In genomic region chr5:177598477-177598876, GRCh38 we compare ENCODE assay signal across 11 cellular contexts. TPM values are rescaled to one million over a fixed set of nuclear protein-coding genes. Genes with fewer than 3 reads are reported as not detected.
DNase-seq lines count a peak whose midpoint lies in the region; ATAC-seq lines count a peak whose summit lies in the region.
"Had no signal": no experiment of that assay in that cellular context is flagged by ENCODE, and none has a peak within 500 bp of the region (broad histone marks: within the 10 kb centered on the region; RNA-seq: fewer than 3 reads in every experiment).

No MANE protein-coding gene starts in this region.

- H3K79me2 ChIP-seq in GM23248 (ENCODE audit: insufficient read depth) = peaks cover 36% of the 10 kb centered on the region

- no peak for DNase-seq in CD4-positive, alpha-beta memory T cell
- DNase-seq in GM23248 = peak; percentile 46
- no peak for DNase-seq in naive thymus-derived CD4-positive, alpha-beta T cell
- no peak for DNase-seq in DMS153 treated with DMSO at 0.1 percent for 48 hours (lab: John Stamatoyannopoulos, UW; ENCODE audit: unreplicated experiment)
- DNase-seq in HK-2 (ENCODE audit: unreplicated experiment) = no peak
- DNase-seq in AG08396 (ENCODE audit: low spot score) = no peak
- DNase-seq: activated effector memory CD4-positive, alpha-beta T cell treated with Interleukin-2 at 50 U/mL for 16 hours had no signal

- in situ Hi-C loops in GM23248 (cut with MboI) = no loop called here

- H3K4me3 ChIP-seq in CD4-positive, alpha-beta memory T cell (ENCODE audit: low read length in 2 of 2) = no peak overlapping the region
- H3K4me3 ChIP-seq in GM23248 = no peak overlapping the region
- no peak overlapping the region for H3K4me3 ChIP-seq in naive thymus-derived CD4-positive, alpha-beta T cell (ENCODE audit: low read length)

- H3K9ac ChIP-seq in GM23248 = no peak overlapping the region

- CTCF ChIA-PET in CD4-positive, alpha-beta memory T cell (lab: Charles Lee; ENCODE audit: partially characterized antibody) = interaction anchor here (1.0 to 2.4 kb wide), 3 partner anchors 9 to 209 kb away, joined by 3 to 7 read pairs (median 3); no protein-coding TSS in a partner anchor
- CTCF ChIA-PET in naive thymus-derived CD4-positive, alpha-beta T cell (lab: Charles Lee) = interaction anchor here (0.6 to 0.8 kb wide), 2 partner anchors 9 to 32 kb away, joined by 3 to 4 read pairs; no protein-coding TSS in a partner anchor

- peaks cover 21 to 46% (median 37%) of the 10 kb centered on the region in 4 donors for H3K4me1 Mint-ChIP-seq in CD4-positive, alpha-beta memory T cell
- H3K4me1 Mint-ChIP-seq in activated T-helper 17 cell treated with anti-CD3 and anti-CD28 coated beads, Interleukin-2, amount 50 U/mL, for 72 hours = peaks cover 27% of the 10 kb centered on the region
- H3K4me1 Mint-ChIP-seq in naive thymus-derived CD4-positive, alpha-beta T cell = peaks cover 29 to 48% (median 36%) of the 10 kb centered on the region in 7 donors

- H3K9me3 Mint-ChIP-seq in CD4-positive, alpha-beta memory T cell = peaks cover 0 to 3% (median 0%) of the 10 kb centered on the region in 8 donors
- no peaks in the 10 kb centered on the region for H3K9me3 Mint-ChIP-seq in activated T-helper 17 cell treated with anti-CD3 and anti-CD28 coated beads, Interleukin-2, amount 50 U/mL, for 72 hours
- H3K9me3 Mint-ChIP-seq in naive thymus-derived CD4-positive, alpha-beta T cell = peaks cover 0 to 2% (median 0%) of the 10 kb centered on the region in 11 donors

- peak; percentile 5 for ATAC-seq in activated T-helper 17 cell treated with anti-CD3 and anti-CD28 coated beads, Interleukin-2, amount 50 U/mL, for 72 hours (replicated peaks)
- ATAC-seq in naive thymus-derived CD4-positive, alpha-beta T cell = no peak
- ATAC-seq in HG02970 (IDR thresholded peaks at IDR 0.05; ENCODE audit: low FRiP score, unreplicated experiment) = no peak

- H4K20me1 ChIP-seq in GM23248 (ENCODE audit: insufficient read depth) = no peaks in the 10 kb centered on the region

- H3K9me2 ChIP-seq in GM23248 (ENCODE audit: insufficient read depth) = no peaks in the 10 kb centered on the region

- peaks cover 26 to 40% of the 10 kb centered on the region in 2 donors for H3K36me3 Mint-ChIP-seq in CD4-positive, alpha-beta memory T cell
- peaks cover 34% of the 10 kb centered on the region for H3K36me3 Mint-ChIP-seq in activated T-helper 17 cell treated with anti-CD3 and anti-CD28 coated beads, Interleukin-2, amount 50 U/mL, for 72 hours (ENCODE audit: low read depth)
- peaks cover 12 to 24% (median 14%) of the 10 kb centered on the region in 5 donors for H3K36me3 Mint-ChIP-seq in naive thymus-derived CD4-positive, alpha-beta T cell

- H3K36me3 ChIP-seq in CD4-positive, alpha-beta memory T cell (ENCODE audit: insufficient read depth, low read length) = peaks cover 24% of the 10 kb centered on the region
- peaks cover 27% of the 10 kb centered on the region; the same call in 1 of the 2 replicates for H3K36me3 ChIP-seq in GM23248 (ENCODE audit: low read depth)
- H3K36me3 ChIP-seq in naive thymus-derived CD4-positive, alpha-beta T cell (ENCODE audit: control insufficient read depth in 2 of 3, insufficient read depth in 3 of 3, low read length in 3 of 3) = peaks cover 9 to 38% (median 14%) of the 10 kb centered on the region in 3 experiments

- H3K27me3 ChIP-seq in CD4-positive, alpha-beta memory T cell (ENCODE audit: insufficient read depth, low read length) = no peaks in the 10 kb centered on the region
- H3K27me3 ChIP-seq in GM23248 (replicated peaks; ENCODE audit: insufficient read depth) = no peaks in the 10 kb centered on the region
- no peaks in the 10 kb centered on the region for H3K27me3 ChIP-seq in naive thymus-derived CD4-positive, alpha-beta T cell (ENCODE audit: control insufficient read depth in 2 of 2, insufficient read depth in 2 of 2, low read length in 2 of 2)
- H3K27me3 ChIP-seq: right atrium auricular region had no signal

- peak overlapping the region; percentile 29 for H3K4me2 ChIP-seq in GM23248 (ENCODE audit: unreplicated experiment)

- H3K9me3 ChIP-seq in CD4-positive, alpha-beta memory T cell (ENCODE audit: control insufficient read depth in 1 of 2, low read length in 2 of 2) = no peaks in the 10 kb centered on the region
- no peaks in the 10 kb centered on the region for H3K9me3 ChIP-seq in GM23248 (ENCODE audit: low read depth)
- no peaks in the 10 kb centered on the region for H3K9me3 ChIP-seq in naive thymus-derived CD4-positive, alpha-beta T cell (ENCODE audit: control insufficient read depth in 2 of 3, low read length in 3 of 3)
- H3K9me3 ChIP-seq: right atrium auricular region, thoracic aorta had no signal

- POLR2A ChIA-PET in CD4-positive, alpha-beta memory T cell (lab: Charles Lee; ENCODE audit: partially characterized antibody) = interaction anchor here (0.7 to 2.8 kb wide), 3 partner anchors 9 to 606 kb away, joined by 3 to 8 read pairs (median 6); partner anchors contain the start of genes HNRNPAB and LMAN2
- POLR2A ChIA-PET in naive thymus-derived CD4-positive, alpha-beta T cell (lab: Charles Lee) = interaction anchor here (0.6 kb wide), 2 partner anchors 155 to 304 kb away, joined by 3 read pairs; no protein-coding TSS in a partner anchor

- intact Hi-C loops in CD4-positive, alpha-beta memory T cell (cut with micrococcal nuclease) = no loop called here
- intact Hi-C loops in naive thymus-derived CD4-positive, alpha-beta T cell (cut with micrococcal nuclease) = loop anchor here in 1 of 2 donors (10.0 kb wide), 1 partner anchor 954 kb away; the partner anchor contains the start of gene TSPAN17

- peak overlapping the region; percentile 60 to 87 (median 80) for H3K4me3 Mint-ChIP-seq in CD4-positive, alpha-beta memory T cell
- peak overlapping the region; percentile 88 for H3K4me3 Mint-ChIP-seq in activated T-helper 17 cell treated with anti-CD3 and anti-CD28 coated beads, Interleukin-2, amount 50 U/mL, for 72 hours
- peak overlapping the region; percentile 76 to 99 (median 80) for H3K4me3 Mint-ChIP-seq in naive thymus-derived CD4-positive, alpha-beta T cell

- peaks cover 34% of the 10 kb centered on the region for H3F3A ChIP-seq in GM23248 (ENCODE audit: insufficient read depth)

- peak overlapping the region in 6 of 7 donors; percentile 36 to 85 (median 50) for H3K27ac Mint-ChIP-seq in CD4-positive, alpha-beta memory T cell
- peak overlapping the region; percentile 53 for H3K27ac Mint-ChIP-seq in activated T-helper 17 cell treated with anti-CD3 and anti-CD28 coated beads, Interleukin-2, amount 50 U/mL, for 72 hours
- peak overlapping the region in 6 of 9 donors; percentile 58 to 82 (median 68) for H3K27ac Mint-ChIP-seq in naive thymus-derived CD4-positive, alpha-beta T cell

- H3K27me3 Mint-ChIP-seq in CD4-positive, alpha-beta memory T cell = no peaks in the 10 kb centered on the region
- no peaks in the 10 kb centered on the region for H3K27me3 Mint-ChIP-seq in activated T-helper 17 cell treated with anti-CD3 and anti-CD28 coated beads, Interleukin-2, amount 50 U/mL, for 72 hours
- H3K27me3 Mint-ChIP-seq in naive thymus-derived CD4-positive, alpha-beta T cell = no peaks in the 10 kb centered on the region

- H3K4me1 ChIP-seq in CD4-positive, alpha-beta memory T cell (ENCODE audit: insufficient read depth, low read length) = peaks cover 38% of the 10 kb centered on the region
- peaks cover 8% of the 10 kb centered on the region for H3K4me1 ChIP-seq in GM23248 (ENCODE audit: insufficient read depth)
- peaks cover 6 to 15% of the 10 kb centered on the region in 2 donors for H3K4me1 ChIP-seq in naive thymus-derived CD4-positive, alpha-beta T cell (ENCODE audit: control insufficient read depth in 2 of 2, insufficient read depth in 2 of 2, low read length in 2 of 2)

- H2AFZ ChIP-seq in GM23248 = no peak overlapping the region

- WGBS in GM23248 (ENCODE audit: low coverage in 1 of 2, low lambda C conversion rate in 2 of 2, missing lambda C conversion rate in 2 of 2), 2 experiments = 39 to 45% methylated on average over 5 of the region's 5 CpGs

- no peak overlapping the region for H3K27ac ChIP-seq in CD4-positive, alpha-beta memory T cell (ENCODE audit: low read depth, low read length)
- 0 out of 2 replicates have a peak overlapping the region, but pooled peaks have one; percentile 1 for H3K27ac ChIP-seq in GM23248
- H3K27ac ChIP-seq in naive thymus-derived CD4-positive, alpha-beta T cell (ENCODE audit: low read depth, low read length) = no peak overlapping the region
- H3K27ac ChIP-seq: right atrium auricular region had no signal

RNA-seq across cellular contexts. Expression of gene B4GALT7, which starts 1.5 kb away (rescaled TPM):
- 10 to 100 TPM; 45.3 to 47.9 TPM for total RNA-seq in CD4-positive, alpha-beta memory T cell
- polyA plus RNA-seq in CD4-positive, alpha-beta memory T cell = 10 to 100 TPM; 23.3 to 23.6 TPM
- 42.7 and 53.5 TPM in 2 replicates for total RNA-seq in GM23248 (2014; rRNA removed; shearing (Covaris generic))
- 35.2 and 37.9 TPM in 2 replicates for polyA plus RNA-seq in GM23248 (2016; fragmentation: Nextera tagmentation; extraction: Ambion mirVana)
- 10 to 100 TPM; 11.6 to 14.3 TPM for total RNA-seq in activated T-helper 17 cell treated with anti-CD3 and anti-CD28 coated beads, Interleukin-2, amount 50 U/mL, for 72 hours
- total RNA-seq in naive thymus-derived CD4-positive, alpha-beta T cell = 10 to 100 TPM; 25.4 to 42.2 (median 32.1) TPM
- polyA plus RNA-seq in naive thymus-derived CD4-positive, alpha-beta T cell = 10 to 100 TPM; 18.8 to 24.9 TPM

RNA-seq across cellular contexts. Expression of gene TMED9, which starts 6.5 kb away (rescaled TPM):
- total RNA-seq in CD4-positive, alpha-beta memory T cell = 10 to 100 TPM; 93.7 to 95.8 TPM
- 100 to 1,000 TPM; 123 to 133 TPM for polyA plus RNA-seq in CD4-positive, alpha-beta memory T cell
- total RNA-seq in GM23248 (2014; rRNA removed; shearing (Covaris generic)) = 137 and 138 TPM in 2 replicates
- polyA plus RNA-seq in GM23248 (2016; fragmentation: Nextera tagmentation; extraction: Ambion mirVana) = 254 and 282 TPM in 2 replicates
- total RNA-seq in activated T-helper 17 cell treated with anti-CD3 and anti-CD28 coated beads, Interleukin-2, amount 50 U/mL, for 72 hours = 100 to 1,000 TPM in 1 of 2 donors, 10 to 100 TPM in 1; 97.7 to 118 TPM
- 100 to 1,000 TPM in 1 of 5 experiments, 10 to 100 TPM in 4; 50.5 to 144 (median 67.5) TPM for total RNA-seq in naive thymus-derived CD4-positive, alpha-beta T cell
- 100 to 1,000 TPM in 1 of 2 donors, 10 to 100 TPM in 1; 99.7 to 103 TPM for polyA plus RNA-seq in naive thymus-derived CD4-positive, alpha-beta T cell

RNA-seq across cellular contexts. Expression of gene FAM193B, which starts 44.1 kb away (rescaled TPM):
- 100 to 1,000 TPM; 233 to 252 TPM for total RNA-seq in CD4-positive, alpha-beta memory T cell
- 1 to 10 TPM; 1.9 to 7.0 TPM for polyA plus RNA-seq in CD4-positive, alpha-beta memory T cell
- total RNA-seq in GM23248 (2014; rRNA removed; shearing (Covaris generic)) = 21.9 and 22.9 TPM in 2 replicates
- polyA plus RNA-seq in GM23248 (2016; fragmentation: Nextera tagmentation; extraction: Ambion mirVana) = 6.1 and 8.0 TPM in 2 replicates
- 10 to 100 TPM; 67.5 to 72.3 TPM for total RNA-seq in activated T-helper 17 cell treated with anti-CD3 and anti-CD28 coated beads, Interleukin-2, amount 50 U/mL, for 72 hours
- 100 to 1,000 TPM; 102 to 275 (median 175) TPM for total RNA-seq in naive thymus-derived CD4-positive, alpha-beta T cell
- polyA plus RNA-seq in naive thymus-derived CD4-positive, alpha-beta T cell = 1 to 10 TPM; 4.1 TPM
